ENCODE assay signal across 1 cellular context in the genomic region with DNA sequence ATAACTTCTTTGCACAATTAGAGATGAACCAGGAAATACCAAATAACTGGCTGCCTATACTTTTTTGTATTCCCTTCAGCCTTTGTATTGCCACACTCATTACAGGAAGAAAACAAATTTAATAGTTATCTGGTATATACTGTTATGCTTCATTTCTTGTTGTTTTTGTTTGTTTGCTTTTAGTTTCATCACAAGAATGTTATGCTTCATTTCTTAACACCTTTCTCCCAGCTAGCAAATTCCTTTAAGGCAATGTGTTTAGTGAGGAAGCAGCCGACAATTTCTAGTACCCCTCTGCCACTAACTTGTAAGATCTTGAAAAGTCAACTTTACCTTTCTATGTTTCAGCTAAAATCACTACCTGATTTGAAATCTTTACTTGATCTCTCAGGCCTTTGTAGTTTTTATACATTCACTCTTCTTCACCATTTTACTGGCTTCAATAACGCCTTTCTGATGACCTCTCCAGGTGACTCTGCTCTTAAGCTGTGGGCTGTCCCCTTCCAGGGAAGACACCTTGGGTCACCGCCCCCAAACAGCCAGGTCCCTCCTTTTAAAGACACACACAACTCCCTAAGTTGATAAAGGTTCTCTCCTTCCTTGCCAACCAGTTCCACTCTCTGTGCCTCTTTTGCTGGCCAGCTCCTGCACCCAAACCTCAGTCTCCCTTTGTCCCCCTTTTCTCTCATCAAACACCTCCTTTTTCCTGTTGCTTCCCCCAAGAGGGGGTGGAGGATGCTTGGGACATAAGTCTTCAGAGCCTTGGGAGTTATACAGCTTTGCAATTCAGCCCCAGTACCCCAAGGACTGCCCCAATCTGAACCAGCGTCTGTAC.
TF ChIP-seq lines count a peak whose summit lies in the region.

No MANE protein-coding gene starts in this region.

TF ChIP-seq in HepG2, 621 proteins besides CTCF, POLR2A, EP300 and RAD21 (continues in another document):
- TF ChIP-seq KMT2A (CRISPR knock-in tag; IDR thresholded peaks at IDR 0.05) (0 out of 2 replicates have a peak, but pooled peaks have one; percentile 24), FIP1L1 (IDR thresholded peaks at IDR 0.05; ENCODE audit: borderline replicate concordance, insufficient read depth, low read depth, low read length) (no peak), MAF1 (CRISPR knock-in tag; IDR thresholded peaks at IDR 0.05; ENCODE audit: borderline replicate concordance) (no peak), ZFP90 (CRISPR knock-in tag; IDR thresholded peaks at IDR 0.05; ENCODE audit: borderline replicate concordance) (no peak), NR2F6 (IDR thresholded peaks at IDR 0.05) (peak; percentile 48), NR2F6 (CRISPR knock-in tag; IDR thresholded peaks at IDR 0.05) (peak; percentile 41; the same call in 1 of the 2 replicates), ZNF331 (CRISPR knock-in tag; IDR thresholded peaks at IDR 0.05) (0 out of 2 replicates have a peak, but pooled peaks have one; percentile 11), SPEN (CRISPR knock-in tag; IDR thresholded peaks at IDR 0.05; ENCODE audit: low read depth) (no peak), IRF2 (CRISPR knock-in tag; IDR thresholded peaks at IDR 0.05) (no peak), SP1 (IDR thresholded peaks at IDR 0.05) (no peak), SP1 (CRISPR knock-in tag; IDR thresholded peaks at IDR 0.05) (peak; percentile 99), ZNF772 (CRISPR knock-in tag; IDR thresholded peaks at IDR 0.05) (no peak), SKI (IDR thresholded peaks at IDR 0.05; ENCODE audit: partially characterized antibody) (no peak), MEF2D (CRISPR knock-in tag; IDR thresholded peaks at IDR 0.05) (no peak; the same call in 1 of the 2 replicates), NCOR1 (IDR thresholded peaks at IDR 0.05; ENCODE audit: borderline replicate concordance, low read length) (no peak), ISL2 (CRISPR knock-in tag; IDR thresholded peaks at IDR 0.05) (0 out of 2 replicates have a peak, but pooled peaks have one; percentile 18), YEATS4 (CRISPR knock-in tag; IDR thresholded peaks at IDR 0.05; ENCODE audit: borderline replicate concordance) (no peak), MTA3 (CRISPR knock-in tag; IDR thresholded peaks at IDR 0.05) (no peak), ZNF335 (CRISPR knock-in tag; IDR thresholded peaks at IDR 0.05) (peak; percentile 24; the same call in 1 of the 2 replicates), KDM5A (IDR thresholded peaks at IDR 0.05; ENCODE audit: borderline replicate concordance, low read length) (peak; percentile 53; the same call in 1 of the 2 replicates), ZKSCAN5 (CRISPR knock-in tag; IDR thresholded peaks at IDR 0.05) (no peak), ZNF777 (CRISPR knock-in tag; IDR thresholded peaks at IDR 0.05) (no peak), SOX5 (CRISPR knock-in tag; IDR thresholded peaks at IDR 0.05; ENCODE audit: borderline replicate concordance) (0 out of 2 replicates have a peak, but pooled peaks have one; percentile 7), ZNF639 (CRISPR knock-in tag; conservative IDR thresholded peaks at IDR 0.05) (no peak), NR2F1 (CRISPR knock-in tag; IDR thresholded peaks at IDR 0.05) (0 out of 4 replicates have a peak, but pooled peaks of 1 of the 2 experiments have one; percentile 25), ZNF609 (CRISPR knock-in tag; IDR thresholded peaks at IDR 0.05; ENCODE audit: borderline replicate concordance) (no peak), SMAD3 (CRISPR knock-in tag; IDR thresholded peaks at IDR 0.05) (0 out of 2 replicates have a peak, but pooled peaks have one; percentile 19), BHLHE40 (IDR thresholded peaks at IDR 0.05; ENCODE audit: low read length) (no peak), HNRNPLL (IDR thresholded peaks at IDR 0.05; ENCODE audit: low read depth, low read length, poor library complexity, severe bottlenecking) (no peak), PBX2 (CRISPR knock-in tag; IDR thresholded peaks at IDR 0.05) (no peak), KLF12 (CRISPR knock-in tag; IDR thresholded peaks at IDR 0.05; ENCODE audit: borderline replicate concordance) (no peak), ATF7 (IDR thresholded peaks at IDR 0.05) (no peak), ATF7 (CRISPR knock-in tag; IDR thresholded peaks at IDR 0.05) (no peak), NR2C2 (CRISPR knock-in tag; IDR thresholded peaks at IDR 0.05; ENCODE audit: borderline replicate concordance) (no peak; the same call in 1 of the 2 replicates), THRA (CRISPR knock-in tag; IDR thresholded peaks at IDR 0.05; ENCODE audit: borderline replicate concordance) (no peak), RFX1 (IDR thresholded peaks at IDR 0.05) (no peak)
- TF ChIP-seq, protein P1, sequence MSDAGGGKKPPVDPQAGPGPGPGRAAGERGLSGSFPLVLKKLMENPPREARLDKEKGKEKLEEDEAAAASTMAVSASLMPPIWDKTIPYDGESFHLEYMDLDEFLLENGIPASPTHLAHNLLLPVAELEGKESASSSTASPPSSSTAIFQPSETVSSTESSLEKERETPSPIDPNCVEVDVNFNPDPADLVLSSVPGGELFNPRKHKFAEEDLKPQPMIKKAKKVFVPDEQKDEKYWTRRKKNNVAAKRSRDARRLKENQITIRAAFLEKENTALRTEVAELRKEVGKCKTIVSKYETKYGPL (CRISPR knock-in tag; IDR thresholded peaks at IDR 0.05), result peak; percentile 64; the same call in 1 of the 2 replicates
- TF ChIP-seq, protein P2, sequence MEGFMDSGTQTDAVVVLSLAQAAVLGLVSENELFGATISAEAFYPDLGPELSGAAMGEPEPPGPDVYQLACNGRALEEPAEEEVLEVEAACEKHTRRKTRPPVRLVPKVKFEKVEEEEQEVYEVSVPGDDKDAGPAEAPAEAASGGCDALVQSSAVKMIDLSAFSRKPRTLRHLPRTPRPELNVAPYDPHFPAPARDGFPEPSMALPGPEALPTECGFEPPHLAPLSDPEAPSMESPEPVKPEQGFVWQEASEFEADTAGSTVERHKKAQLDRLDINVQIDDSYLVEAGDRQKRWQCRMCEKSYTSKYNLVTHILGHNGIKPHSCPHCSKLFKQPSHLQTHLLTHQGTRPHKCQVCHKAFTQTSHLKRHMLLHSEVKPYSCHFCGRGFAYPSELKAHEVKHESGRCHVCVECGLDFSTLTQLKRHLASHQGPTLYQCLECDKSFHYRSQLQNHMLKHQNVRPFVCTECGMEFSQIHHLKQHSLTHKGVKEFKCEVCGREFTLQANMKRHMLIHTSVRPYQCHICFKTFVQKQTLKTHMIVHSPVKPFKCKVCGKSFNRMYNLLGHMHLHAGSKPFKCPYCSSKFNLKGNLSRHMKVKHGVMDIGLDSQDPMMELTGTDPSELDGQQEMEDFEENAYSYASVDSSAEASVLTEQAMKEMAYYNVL (CRISPR knock-in tag; IDR thresholded peaks at IDR 0.05; ENCODE audit: borderline replicate concordance), result no peak
- TF ChIP-seq, protein P3, sequence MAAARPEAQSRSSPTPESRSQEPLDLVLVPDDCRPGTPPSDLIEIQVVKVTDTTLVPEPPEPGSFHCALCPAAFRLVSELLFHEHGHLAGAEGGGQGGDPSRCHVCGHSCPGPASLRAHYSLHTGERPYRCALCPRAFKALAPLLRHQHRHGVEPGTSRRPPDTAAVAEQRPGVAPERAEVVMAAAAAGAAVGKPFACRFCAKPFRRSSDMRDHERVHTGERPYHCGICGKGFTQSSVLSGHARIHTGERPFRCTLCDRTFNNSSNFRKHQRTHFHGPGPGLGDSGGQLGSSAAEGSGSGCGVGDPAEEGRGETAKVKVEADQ (CRISPR knock-in tag; IDR thresholded peaks at IDR 0.05; ENCODE audit: borderline replicate concordance), result no peak
- TF ChIP-seq, protein P4, sequence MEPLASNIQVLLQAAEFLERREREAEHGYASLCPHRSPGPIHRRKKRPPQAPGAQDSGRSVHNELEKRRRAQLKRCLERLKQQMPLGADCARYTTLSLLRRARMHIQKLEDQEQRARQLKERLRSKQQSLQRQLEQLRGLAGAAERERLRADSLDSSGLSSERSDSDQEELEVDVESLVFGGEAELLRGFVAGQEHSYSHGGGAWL (CRISPR knock-in tag; IDR thresholded peaks at IDR 0.05), result 0 out of 2 replicates have a peak, but pooled peaks have one; percentile 14
- TF ChIP-seq, protein P5, sequence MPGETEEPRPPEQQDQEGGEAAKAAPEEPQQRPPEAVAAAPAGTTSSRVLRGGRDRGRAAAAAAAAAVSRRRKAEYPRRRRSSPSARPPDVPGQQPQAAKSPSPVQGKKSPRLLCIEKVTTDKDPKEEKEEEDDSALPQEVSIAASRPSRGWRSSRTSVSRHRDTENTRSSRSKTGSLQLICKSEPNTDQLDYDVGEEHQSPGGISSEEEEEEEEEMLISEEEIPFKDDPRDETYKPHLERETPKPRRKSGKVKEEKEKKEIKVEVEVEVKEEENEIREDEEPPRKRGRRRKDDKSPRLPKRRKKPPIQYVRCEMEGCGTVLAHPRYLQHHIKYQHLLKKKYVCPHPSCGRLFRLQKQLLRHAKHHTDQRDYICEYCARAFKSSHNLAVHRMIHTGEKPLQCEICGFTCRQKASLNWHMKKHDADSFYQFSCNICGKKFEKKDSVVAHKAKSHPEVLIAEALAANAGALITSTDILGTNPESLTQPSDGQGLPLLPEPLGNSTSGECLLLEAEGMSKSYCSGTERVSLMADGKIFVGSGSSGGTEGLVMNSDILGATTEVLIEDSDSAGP (CRISPR knock-in tag; IDR thresholded peaks at IDR 0.05; ENCODE audit: borderline replicate concordance), result peak; percentile 99
- TF ChIP-seq, protein P6, sequence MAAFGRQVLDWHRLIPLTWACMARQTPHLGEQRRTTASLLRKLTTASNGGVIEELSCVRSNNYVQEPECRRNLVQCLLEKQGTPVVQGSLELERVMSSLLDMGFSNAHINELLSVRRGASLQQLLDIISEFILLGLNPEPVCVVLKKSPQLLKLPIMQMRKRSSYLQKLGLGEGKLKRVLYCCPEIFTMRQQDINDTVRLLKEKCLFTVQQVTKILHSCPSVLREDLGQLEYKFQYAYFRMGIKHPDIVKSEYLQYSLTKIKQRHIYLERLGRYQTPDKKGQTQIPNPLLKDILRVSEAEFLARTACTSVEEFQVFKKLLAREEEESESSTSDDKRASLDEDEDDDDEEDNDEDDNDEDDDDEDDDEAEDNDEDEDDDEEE (CRISPR knock-in tag; IDR thresholded peaks at IDR 0.05), result 0 out of 2 replicates have a peak, but pooled peaks have one; percentile 7
